Comparison of ENCODE assay signal across 14 cellular contexts in the genomic region with DNA sequence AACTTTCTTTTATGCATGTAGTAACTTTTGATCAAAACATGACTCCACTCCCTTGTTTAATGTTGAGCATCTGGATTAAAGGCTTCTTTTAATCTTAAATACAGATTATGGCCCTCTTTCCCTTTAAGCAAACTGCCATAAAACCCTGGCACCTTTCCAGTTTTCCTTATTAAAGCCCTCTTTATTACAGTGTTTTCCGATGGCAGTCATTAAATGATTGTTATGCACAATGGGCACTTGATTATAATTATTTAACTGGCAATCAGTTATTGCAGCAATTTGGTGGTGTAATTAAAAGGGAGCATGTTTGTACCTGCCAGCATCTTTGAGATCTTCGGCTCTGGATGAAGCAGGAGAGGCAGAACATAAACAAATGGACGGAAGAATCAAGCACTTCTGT.
DNase-seq lines count a peak whose midpoint lies in the region; FAIRE-seq and TF ChIP-seq lines count a peak whose summit lies in the region.
"Had no signal": no experiment of that assay in that cellular context is flagged by ENCODE, and none has a peak within 500 bp of the region (broad histone marks: within the 10 kb centered on the region; RNA-seq: fewer than 3 reads in every experiment).

No MANE protein-coding gene starts in this region.

- no peak overlapping the region for H3K4me2 ChIP-seq in osteoblast (ENCODE audit: insufficient read depth, low read length)
- H3K4me2 ChIP-seq: KMS-11 had no signal

- peaks cover 2% of the 10 kb centered on the region for H3K79me2 ChIP-seq in osteoblast (ENCODE audit: insufficient read depth, low read length)

- in situ Hi-C loops in GM13976 (cut with MboI; ENCODE audit: low sequenced_read_pairs, unreplicated experiment) = no loop called here
- in situ Hi-C loops in brain microvascular endothelial cell (cut with HindIII; ENCODE audit: low pct_ligation_motif_present, low sequenced_read_pairs) = no loop called here

- peaks cover 31% of the 10 kb centered on the region for H3K4me1 ChIP-seq in osteoblast (ENCODE audit: insufficient read depth, low read length)

- no peak overlapping the region for H3K4me3 ChIP-seq in bronchial epithelial cell (ENCODE audit: low read depth, low read length)
- no peak overlapping the region for H3K4me3 ChIP-seq in osteoblast (ENCODE audit: insufficient read depth, low read length)
- H3K4me3 ChIP-seq in brain microvascular endothelial cell (ENCODE audit: low read depth, low read length) = no peak overlapping the region

- DNase-seq in DMS79 (lab: John Stamatoyannopoulos, UW) (peak; percentile 33), NCI-H2029 treated with DMSO at 0.1 percent for 48 hours (lab: John Stamatoyannopoulos, UW) (peak; percentile 8), bronchial epithelial cell (ENCODE audit: low read depth) (peak; percentile 30), osteoblast (ENCODE audit: insufficient read length, low spot score, missing footprints) (no peak), activated gamma-delta T cell (lab: John Stamatoyannopoulos, UW) (no peak), GM13976 (ENCODE audit: low spot score) (no peak), HCEC 1CT (no peak), brain microvascular endothelial cell (no peak)
- DNase-seq: CD4-positive, CD25-positive, alpha-beta regulatory T cell; H9; hippocampal formation; midbrain had no signal

- H3K36me3 ChIP-seq in bronchial epithelial cell (ENCODE audit: control insufficient read depth, insufficient read depth, low read length) (no peaks in the 10 kb centered on the region), osteoblast (ENCODE audit: insufficient read depth, low read length) (no peaks in the 10 kb centered on the region), brain microvascular endothelial cell (replicated peaks) (no peaks in the 10 kb centered on the region)

- no peaks in the 10 kb centered on the region for H4K20me1 ChIP-seq in osteoblast (ENCODE audit: insufficient read depth, low read length)

- no peaks in the 10 kb centered on the region for H3K9me3 ChIP-seq in osteoblast (ENCODE audit: low read depth, low read length)

- peak overlapping the region; percentile 92 for H3K27ac ChIP-seq in osteoblast (ENCODE audit: low read depth, low read length)
- H3K27ac ChIP-seq in brain microvascular endothelial cell = no peak overlapping the region
- H3K27ac ChIP-seq: KMS-11 had no signal

- FAIRE-seq in bronchial epithelial cell (lab: Jason Lieb, UNC) = no peak
- FAIRE-seq: GM19239 had no signal

- TF ChIP-seq CTCF in bronchial epithelial cell (IDR thresholded peaks at IDR 0.05; ENCODE audit: insufficient read depth, low read length, severe bottlenecking) (no peak), osteoblast (IDR thresholded peaks at IDR 0.05; ENCODE audit: extremely low read depth, low read depth, low read length) (no peak), GM13976 (IDR thresholded peaks at IDR 0.05; ENCODE audit: borderline replicate concordance, control extremely low read depth, extremely low read depth, insufficient read depth, missing control alignments) (no peak), brain microvascular endothelial cell (IDR thresholded peaks at IDR 0.05; ENCODE audit: low read depth, low read length, missing control alignments) (no peak)

- no peaks in the 10 kb centered on the region for H3K27me3 ChIP-seq in bronchial epithelial cell (ENCODE audit: control insufficient read depth, insufficient read depth, low read length)
- no peaks in the 10 kb centered on the region for H3K27me3 ChIP-seq in osteoblast (ENCODE audit: insufficient read depth, low read length)
- H3K27me3 ChIP-seq in brain microvascular endothelial cell (replicated peaks) = no peaks in the 10 kb centered on the region

- H2AFZ ChIP-seq in osteoblast (ENCODE audit: low read length) = no peak overlapping the region

Comparison
In these comparisons a context has a peak if more than half of its experiments do, and no peak if none do; other contexts are left out.
1. DNase-seq: peak in DMS79 (single experiment), NCI-H2029 treated with DMSO at 0.1 percent for 48 hours (single experiment) and bronchial epithelial cell (single experiment); none in osteoblast (single experiment), activated gamma-delta T cell (single experiment), GM13976 (single experiment), HCEC 1CT (single experiment) and brain microvascular endothelial cell (single experiment).